ENCODE assay signal across 17 cellular contexts in the genomic region with DNA sequence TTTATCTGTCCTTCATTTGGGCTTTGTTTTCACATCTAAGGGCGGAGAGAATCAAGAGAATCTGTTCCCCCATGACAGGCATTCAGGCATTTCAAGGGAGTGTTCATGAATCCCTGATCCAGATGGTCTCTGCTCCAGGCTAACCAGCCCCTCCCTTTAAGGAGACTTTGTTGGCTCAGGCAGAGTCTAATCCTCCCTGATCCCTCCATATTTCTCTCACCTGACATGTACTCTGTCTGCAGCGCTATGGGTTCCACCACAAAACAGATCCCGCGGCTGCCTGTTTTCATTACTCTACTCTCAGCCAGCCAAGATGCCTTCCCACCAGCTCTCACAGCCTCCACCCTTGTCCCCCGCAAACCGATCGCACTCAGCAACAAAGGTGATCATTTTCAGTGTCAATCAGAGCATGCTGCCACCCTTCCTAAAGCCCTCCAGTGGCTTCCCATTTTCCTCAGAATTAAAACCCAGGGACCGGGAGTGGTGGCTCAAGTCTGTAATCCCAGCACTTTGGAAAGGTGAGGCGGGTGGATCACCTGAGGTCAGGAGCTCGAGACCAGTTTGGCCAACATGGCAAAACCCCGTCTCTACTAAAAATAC.
"Had no signal": no experiment of that assay in that cellular context is flagged by ENCODE, and none has a peak within 500 bp of the region (broad histone marks: within the 10 kb centered on the region; RNA-seq: fewer than 3 reads in every experiment).

No MANE protein-coding gene starts in this region.

- ATAC-seq: activated T-cell treated with anti-CD3 and anti-CD28 coated beads, Interleukin-2, amount 50 U/mL, for 72 hours; natural killer cell treated with Interleukin-12 subunit alpha and Interleukin-12 subunit beta and Interleukin-15 and Interleukin-18, amount 100 ng/mL, for 72 hours had no signal

- H3K4me3 ChIP-seq: adrenal gland, right atrium auricular region had no signal

- H3K27ac Mint-ChIP-seq: activated CD4-positive, alpha-beta T cell treated with anti-CD3 and anti-CD28 coated beads, Interleukin-2, amount 10 ng/mL, durations not matched to agents 7 days and 5 days; activated naive CD4-positive, alpha-beta T cell treated with anti-CD3 and anti-CD28 coated beads, Interleukin-2, amount 50 U/mL, for 24 hours; activated T-cell treated with anti-CD3 and anti-CD28 coated beads, Interleukin-2, amount 50 U/mL, for 72 hours; natural killer cell treated with Interleukin-12 subunit alpha and Interleukin-12 subunit beta and Interleukin-15 and Interleukin-18, amount 100 ng/mL, for 72 hours had no signal

- H3K4me3 Mint-ChIP-seq: activated CD4-positive, alpha-beta T cell treated with anti-CD3 and anti-CD28 coated beads, Interleukin-2, amount 10 ng/mL, durations not matched to agents 7 days and 5 days; activated naive CD4-positive, alpha-beta T cell treated with anti-CD3 and anti-CD28 coated beads, Interleukin-2, amount 50 U/mL, for 24 hours; activated T-cell treated with anti-CD3 and anti-CD28 coated beads, Interleukin-2, amount 50 U/mL, for 72 hours; immature natural killer cell; natural killer cell treated with Interleukin-12 subunit alpha and Interleukin-12 subunit beta and Interleukin-15 and Interleukin-18, amount 100 ng/mL, for 72 hours had no signal

- H3K36me3 ChIP-seq: adrenal gland, right atrium auricular region had no signal

- H3K27me3 Mint-ChIP-seq: activated CD4-positive, alpha-beta T cell treated with anti-CD3 and anti-CD28 coated beads, Interleukin-2, amount 10 ng/mL, durations not matched to agents 7 days and 5 days; activated naive CD4-positive, alpha-beta T cell treated with anti-CD3 and anti-CD28 coated beads, Interleukin-2, amount 50 U/mL, for 24 hours; natural killer cell treated with Interleukin-12 subunit alpha and Interleukin-12 subunit beta and Interleukin-15 and Interleukin-18, amount 100 ng/mL, for 72 hours had no signal

- H3K9me3 ChIP-seq: adrenal gland, right atrium auricular region had no signal

- H3K27ac ChIP-seq: adrenal gland, right atrium auricular region had no signal

- H3K4me1 ChIP-seq: adrenal gland, right atrium auricular region had no signal

- H3K9me3 Mint-ChIP-seq: activated CD4-positive, alpha-beta T cell treated with anti-CD3 and anti-CD28 coated beads, Interleukin-2, amount 10 ng/mL, durations not matched to agents 7 days and 5 days; activated naive CD4-positive, alpha-beta T cell treated with anti-CD3 and anti-CD28 coated beads, Interleukin-2, amount 50 U/mL, for 24 hours had no signal

- DNase-seq: activated CD4-positive, alpha-beta T cell treated with anti-CD3 and anti-CD28 coated beads, Interleukin-2, amount 10 ng/mL, durations not matched to agents 7 days and 5 days; activated effector memory CD4-positive, alpha-beta T cell treated with anti-CD3 and anti-CD28 coated beads, Interleukin-2, amount 50 U/mL, for 16 hours; activated T-cell treated with anti-CD3 and anti-CD28 coated beads, Interleukin-2, amount 50 U/mL, for 72 hours; adrenal gland; effector CD8-positive, alpha-beta T cell; immature natural killer cell; kidney glomerular epithelial cell; mesenchymal stem cell; nucleus accumbens; stimulated activated CD4-positive, alpha-beta T cell treated with anti-CD3 and anti-CD28 coated beads, Interleukin-12 subunit alpha, Interleukin-12 subunit beta, amount 100 ng/mL, for 4 hours; stimulated activated CD4-positive, alpha-beta T cell treated with anti-CD3 and anti-CD28 coated beads, Interleukin-1b, Interleukin-23, amount 100 ng/mL, for 48 hours; stimulated activated CD8-positive, alpha-beta memory T cell treated with anti-CD3 and anti-CD28 coated beads, Interleukin-4, amount 100 ng/mL, for 48 hours; stimulated activated naive CD4-positive, alpha-beta T cell; T1000 had no signal

- H3K27me3 ChIP-seq: adrenal gland, right atrium auricular region had no signal
